Comparison of ENCODE assay signal across 20 cellular contexts in the genomic region with DNA sequence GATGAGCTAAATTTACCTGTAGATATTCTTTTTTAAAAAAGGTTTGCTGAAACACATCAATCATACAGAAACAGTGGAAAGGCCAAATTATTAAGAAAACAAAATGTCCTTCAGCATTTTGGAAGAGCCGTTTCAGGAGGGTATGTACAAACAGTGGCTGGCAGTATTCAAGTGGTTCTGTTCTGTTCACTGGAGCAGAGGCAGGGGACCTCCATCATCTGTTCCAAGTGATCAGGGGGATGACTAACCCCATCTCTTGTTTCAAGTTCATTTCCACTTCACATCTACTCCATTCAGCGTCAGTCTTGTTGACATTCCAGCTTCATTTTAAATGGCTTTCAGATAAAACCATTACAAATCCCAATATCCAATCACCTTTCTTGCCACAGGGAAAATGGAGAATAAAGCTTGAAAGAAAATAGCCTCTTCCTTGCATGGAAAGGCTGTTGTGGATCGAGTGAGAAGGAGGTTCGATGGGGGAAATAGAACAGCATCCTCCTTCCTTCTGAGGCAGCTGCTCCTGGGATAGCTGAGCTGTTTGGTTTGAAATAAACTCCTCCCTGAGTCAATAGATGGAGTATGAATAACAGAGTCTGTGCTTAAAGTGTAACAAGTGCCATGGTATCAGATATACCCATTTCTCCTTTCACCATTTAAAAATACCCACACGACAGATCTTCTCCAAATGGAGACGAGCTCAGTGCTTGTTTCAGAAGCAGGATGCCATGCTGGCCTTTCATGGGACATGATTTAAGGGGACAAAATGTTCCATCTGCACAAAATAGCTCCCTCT.
DNase-seq lines count a peak whose midpoint lies in the region; ATAC-seq, FAIRE-seq and TF ChIP-seq lines count a peak whose summit lies in the region.
"Had no signal": no experiment of that assay in that cellular context is flagged by ENCODE, and none has a peak within 500 bp of the region (broad histone marks: within the 10 kb centered on the region; RNA-seq: fewer than 3 reads in every experiment).

No MANE protein-coding gene starts in this region.

- H3K27ac ChIP-seq in body of pancreas: peak overlapping the region in 1 of 4 donors; percentile 23
- H3K27ac ChIP-seq: heart left ventricle, SK-N-MC had no signal

- no peak overlapping the region for H3K4me3 Mint-ChIP-seq in activated CD4-positive, alpha-beta memory T cell treated with anti-CD3 and anti-CD28 coated beads, Interleukin-2, amount 10 ng/mL, durations not matched to agents 7 days and 5 days
- H3K4me3 Mint-ChIP-seq: activated CD4-positive, alpha-beta T cell treated with anti-CD3 and anti-CD28 coated beads for 36 hours; neural crest cell; stimulated activated effector memory CD8-positive, alpha-beta T cell treated with anti-CD3 and anti-CD28 coated beads, Interleukin-12 subunit alpha, Interleukin-12 subunit beta, amount 100 ng/mL, for 72 hours had no signal

- no peak overlapping the region for H3K27ac Mint-ChIP-seq in activated CD4-positive, alpha-beta memory T cell treated with anti-CD3 and anti-CD28 coated beads, Interleukin-2, amount 10 ng/mL, durations not matched to agents 7 days and 5 days
- H3K27ac Mint-ChIP-seq: activated CD4-positive, alpha-beta T cell treated with anti-CD3 and anti-CD28 coated beads for 36 hours; stimulated activated effector memory CD8-positive, alpha-beta T cell treated with anti-CD3 and anti-CD28 coated beads, Interleukin-12 subunit alpha, Interleukin-12 subunit beta, amount 100 ng/mL, for 72 hours had no signal

- WGBS in body of pancreas, 2 donors: 46 to 47% methylated on average over 6 of the region's 6 CpGs

- H3K4me1 ChIP-seq in body of pancreas: peaks cover 13% of the 10 kb centered on the region
- H3K4me1 ChIP-seq: heart left ventricle had no signal

- peak; percentile 72 for DNase-seq in NCI-H2171 treated with DMSO at 0.1 percent for 48 hours (lab: John Stamatoyannopoulos, UW)
- DNase-seq in NCI-H2171 (lab: John Stamatoyannopoulos, UW): no peak
- DNase-seq in NCI-H2107 treated with DMSO at 0.1 percent for 48 hours (lab: John Stamatoyannopoulos, UW; ENCODE audit: unreplicated experiment): peak; percentile 95
- DNase-seq in body of pancreas: no peak
- no peak for DNase-seq in hepatic stellate cell (ENCODE audit: low spot score)
- no peak for DNase-seq in posterior vena cava (ENCODE audit: low spot score)
- no peak for DNase-seq in activated CD4-positive, alpha-beta memory T cell treated with anti-CD3 and anti-CD28 coated beads, Interleukin-2, amount 10 ng/mL, durations not matched to agents 7 days and 5 days
- no peak for DNase-seq in GM19239 (ENCODE audit: insufficient read length, low spot score)
- DNase-seq: 8988T; activated CD4-positive, alpha-beta T cell treated with anti-CD3 and anti-CD28 coated beads for 36 hours; activated naive CD4-positive, alpha-beta T cell; effector CD8-positive, alpha-beta T cell; heart left ventricle; NCI-H526 treated with DMSO at 0.1 percent for 48 hours; stimulated activated CD4-positive, alpha-beta T cell treated with anti-CD3 and anti-CD28 coated beads, Interleukin-12 subunit alpha, Interleukin-12 subunit beta, amount 100 ng/mL, for 4 hours; transverse colon had no signal

- peaks cover 16% of the 10 kb centered on the region for H3K27me3 Mint-ChIP-seq in activated CD4-positive, alpha-beta memory T cell treated with anti-CD3 and anti-CD28 coated beads, Interleukin-2, amount 10 ng/mL, durations not matched to agents 7 days and 5 days
- H3K27me3 Mint-ChIP-seq: activated CD4-positive, alpha-beta T cell treated with anti-CD3 and anti-CD28 coated beads for 36 hours had no signal

- no peak for TF ChIP-seq CTCF in body of pancreas (IDR thresholded peaks at IDR 0.05)

- H3K9me3 ChIP-seq in body of pancreas: no peaks in the 10 kb centered on the region
- H3K9me3 ChIP-seq: heart left ventricle, transverse colon had no signal

- H3K36me3 Mint-ChIP-seq in activated CD4-positive, alpha-beta memory T cell treated with anti-CD3 and anti-CD28 coated beads, Interleukin-2, amount 10 ng/mL, durations not matched to agents 7 days and 5 days (ENCODE audit: low read depth): no peaks in the 10 kb centered on the region
- H3K36me3 Mint-ChIP-seq: stimulated activated effector memory CD8-positive, alpha-beta T cell treated with anti-CD3 and anti-CD28 coated beads, Interleukin-12 subunit alpha, Interleukin-12 subunit beta, amount 100 ng/mL, for 72 hours had no signal

- ATAC-seq in body of pancreas: peak; percentile 33
- ATAC-seq: activated CD4-positive, alpha-beta T cell treated with anti-CD3 and anti-CD28 coated beads for 36 hours; heart left ventricle had no signal

- TF ChIP-seq POLR2A in body of pancreas (IDR thresholded peaks at IDR 0.05): no peak

- intact Hi-C loops in body of pancreas (cut with DNase I): no loop called here
- intact Hi-C loops in posterior vena cava (cut with DNase I): no loop called here

- H3K27me3 ChIP-seq in body of pancreas: no peaks in the 10 kb centered on the region
- H3K27me3 ChIP-seq: transverse colon had no signal

- POLR2A ChIA-PET in activated CD4-positive, alpha-beta memory T cell treated with anti-CD3 and anti-CD28 coated beads, Interleukin-2, amount 10 ng/mL, durations not matched to agents 7 days and 5 days (lab: Charles Lee): no interaction called here

- CTCF ChIA-PET in activated CD4-positive, alpha-beta memory T cell treated with anti-CD3 and anti-CD28 coated beads, Interleukin-2, amount 10 ng/mL, durations not matched to agents 7 days and 5 days (lab: Charles Lee): interaction anchor here (0.9 kb wide), 2 partner anchors 10 to 36 kb away, joined by 3 to 4 read pairs; no protein-coding TSS in a partner anchor

- no peaks in the 10 kb centered on the region for H3K9me3 Mint-ChIP-seq in activated CD4-positive, alpha-beta memory T cell treated with anti-CD3 and anti-CD28 coated beads, Interleukin-2, amount 10 ng/mL, durations not matched to agents 7 days and 5 days
- H3K9me3 Mint-ChIP-seq: neural crest cell; stimulated activated effector memory CD8-positive, alpha-beta T cell treated with anti-CD3 and anti-CD28 coated beads, Interleukin-12 subunit alpha, Interleukin-12 subunit beta, amount 100 ng/mL, for 72 hours had no signal

- no peak for FAIRE-seq in GM19239 (lab: Jason Lieb, UNC)
- FAIRE-seq: islet of Langerhans had no signal

- no peaks in the 10 kb centered on the region for H3K4me1 Mint-ChIP-seq in activated CD4-positive, alpha-beta memory T cell treated with anti-CD3 and anti-CD28 coated beads, Interleukin-2, amount 10 ng/mL, durations not matched to agents 7 days and 5 days
- H3K4me1 Mint-ChIP-seq: activated CD4-positive, alpha-beta T cell treated with anti-CD3 and anti-CD28 coated beads for 36 hours; stimulated activated effector memory CD8-positive, alpha-beta T cell treated with anti-CD3 and anti-CD28 coated beads, Interleukin-12 subunit alpha, Interleukin-12 subunit beta, amount 100 ng/mL, for 72 hours had no signal

- no peak overlapping the region for H3K4me3 ChIP-seq in body of pancreas
- H3K4me3 ChIP-seq: heart left ventricle, SK-N-MC, transverse colon had no signal

- no peaks in the 10 kb centered on the region for H3K36me3 ChIP-seq in body of pancreas (replicated peaks in 1 of 2; ENCODE audit: insufficient read depth in 1 of 2, low read depth in 2 of 2)
- H3K36me3 ChIP-seq: heart left ventricle, transverse colon had no signal

Comparison
In these comparisons a context has a peak if more than half of its experiments do, and no peak if none do; other contexts are left out.
1. DNase-seq: peak in NCI-H2171 treated with DMSO at 0.1 percent for 48 hours (single experiment) and NCI-H2107 treated with DMSO at 0.1 percent for 48 hours (single experiment); none in NCI-H2171 (single experiment), body of pancreas (0 of 4), hepatic stellate cell (single experiment), posterior vena cava (single experiment), activated CD4-positive, alpha-beta memory T cell treated with anti-CD3 and anti-CD28 coated beads, Interleukin-2, amount 10 ng/mL, durations not matched to agents 7 days and 5 days (single experiment) and GM19239 (single experiment).